ENCODE assay signal across 8 cellular contexts in genomic region chr7:142782922-142783900, GRCh38. TPM values are rescaled to one million over a fixed set of nuclear protein-coding genes. Genes with fewer than 3 reads are reported as not detected.
DNase-seq lines count a peak whose midpoint lies in the region; ATAC-seq and TF ChIP-seq lines count a peak whose summit lies in the region.

No MANE protein-coding gene starts in this region.

- H3K4me1 ChIP-seq in MM.1S (ENCODE audit: low read length) = no peaks in the 10 kb centered on the region
- H3K4me1 ChIP-seq in neuronal stem cell (ENCODE audit: control insufficient read depth in 2 of 2, insufficient read depth in 1 of 2, low read depth in 1 of 2, low read length in 2 of 2) = peaks cover 0 to 1% of the 10 kb centered on the region in 2 donors
- peaks cover 0 to 8% (median 2%) of the 10 kb centered on the region in 4 donors for H3K4me1 ChIP-seq in upper lobe of left lung

- DNase-seq in GM10266 (ENCODE audit: extremely low spot score) = peak; percentile 71
- DNase-seq in HFF-Myc (ENCODE audit: extremely low read depth, low read depth) = peak; percentile 84
- peak; percentile 98 for DNase-seq in MM.1S
- peak; percentile 87 to 88 for DNase-seq in SHP77 (lab: John Stamatoyannopoulos, UW)
- DNase-seq in activated gamma-delta T cell treated with Interleukin-2 at 50 U/mL for 16 hours = peak; percentile 91
- peak; percentile 71 for DNase-seq in foreskin melanocyte
- peak; percentile 88 for DNase-seq in neuronal stem cell (ENCODE audit: low spot score)
- peak; percentile 71 to 85 for DNase-seq in upper lobe of left lung

- no peak overlapping the region for H4K91ac ChIP-seq in neuronal stem cell (ENCODE audit: low read depth, low read length, poor library complexity)

- H2BK120ac ChIP-seq in neuronal stem cell (ENCODE audit: low read depth, low read length) = no peak overlapping the region

- peak overlapping the region; percentile 65 for H4K8ac ChIP-seq in neuronal stem cell (ENCODE audit: low read depth, low read length)

- no peak overlapping the region for H3K23ac ChIP-seq in neuronal stem cell (ENCODE audit: low read depth, low read length, poor library complexity)

- no peaks in the 10 kb centered on the region for H3F3A ChIP-seq in MM.1S (ENCODE audit: insufficient read depth, low read length)

- H3K36me3 ChIP-seq in MM.1S (replicated peaks; ENCODE audit: insufficient read depth, low read length) = no peaks in the 10 kb centered on the region
- no peaks in the 10 kb centered on the region for H3K36me3 ChIP-seq in neuronal stem cell (replicated peaks in 1 of 2; ENCODE audit: control insufficient read depth in 2 of 2, insufficient read depth in 2 of 2, low read length in 2 of 2)
- no peaks in the 10 kb centered on the region for H3K36me3 ChIP-seq in upper lobe of left lung

- H3K4ac ChIP-seq in neuronal stem cell (ENCODE audit: low read length) = no peak overlapping the region

- no CpG with 5 or more reads among the region's 32 CpGs for WGBS in neuronal stem cell (ENCODE audit: extremely low coverage in 2 of 2, insufficient read length in 2 of 2, insufficient replicate concordance in 1 of 2), 2 donors
- 15 to 16% methylated on average over 32 of the region's 32 CpGs for WGBS in upper lobe of left lung, 2 donors

- H2BK15ac ChIP-seq in neuronal stem cell (ENCODE audit: low read length) = no peak overlapping the region

- peak overlapping the region; percentile 85 for H3K18ac ChIP-seq in neuronal stem cell (ENCODE audit: low read length)

- H3K14ac ChIP-seq in neuronal stem cell (ENCODE audit: low read length) = peak overlapping the region; percentile 56

- H2BK5ac ChIP-seq in neuronal stem cell (ENCODE audit: low read length) = no peak overlapping the region

- no peak for TF ChIP-seq EP300 in upper lobe of left lung (IDR thresholded peaks at IDR 0.05)

- TF ChIP-seq POLR2A in upper lobe of left lung (IDR thresholded peaks at IDR 0.05) = no peak

- H2AFZ ChIP-seq in MM.1S (ENCODE audit: low read length) = peak overlapping the region; percentile 67
- no peak overlapping the region for H2AFZ ChIP-seq in neuronal stem cell (ENCODE audit: low read length)

- H3K79me1 ChIP-seq in neuronal stem cell (ENCODE audit: low read depth, low read length) = no peaks in the 10 kb centered on the region

- H3K9me2 ChIP-seq in MM.1S (replicated peaks; ENCODE audit: insufficient read depth, low read length) = no peaks in the 10 kb centered on the region

- H3K27me3 ChIP-seq in MM.1S (replicated peaks; ENCODE audit: insufficient read depth, low read length) (no peaks in the 10 kb centered on the region), neuronal stem cell (ENCODE audit: control insufficient read depth in 3 of 3, insufficient read depth in 3 of 3, low read depth in 1 of 3, low read length in 3 of 3) (no peaks in the 10 kb centered on the region), upper lobe of left lung (no peaks in the 10 kb centered on the region)

- H3K27ac ChIP-seq in MM.1S (ENCODE audit: low read length) (no peak overlapping the region), neuronal stem cell (replicated peaks; ENCODE audit: low read length) (no peak overlapping the region), upper lobe of left lung (no peak overlapping the region)

- H3K4me2 ChIP-seq in MM.1S (ENCODE audit: low read depth, low read length) (peak overlapping the region; percentile 55), neuronal stem cell (ENCODE audit: insufficient read depth, low read length, poor library complexity, severe bottlenecking) (peak overlapping the region; percentile 54)

- no peak overlapping the region for H2BK12ac ChIP-seq in neuronal stem cell (ENCODE audit: low read length)

- H3K4me3 ChIP-seq in HFF-Myc (replicated peaks; ENCODE audit: low read depth, low read length) (peak overlapping the region; percentile 32), MM.1S (ENCODE audit: low read length) (peak overlapping the region; percentile 43), neuronal stem cell (ENCODE audit: low read length in 2 of 2) (peak overlapping the region in 1 of 2 donors; percentile 67), upper lobe of left lung (peak overlapping the region in 2 of 4 donors; percentile 25 to 36)

- no peaks in the 10 kb centered on the region for H3K9me3 ChIP-seq in MM.1S (replicated peaks; ENCODE audit: insufficient read depth, low read length)
- H3K9me3 ChIP-seq in neuronal stem cell (replicated peaks in 1 of 2; ENCODE audit: control insufficient read depth in 2 of 2, insufficient read depth in 1 of 2, low read depth in 1 of 2, low read length in 2 of 2) = peaks cover 0 to 1% of the 10 kb centered on the region in 2 donors
- no peaks in the 10 kb centered on the region for H3K9me3 ChIP-seq in upper lobe of left lung

- TF ChIP-seq CTCF in GM10266 (IDR thresholded peaks at IDR 0.05; ENCODE audit: control insufficient read depth, insufficient read depth, low read depth, missing control alignments) (peak; percentile 99), HFF-Myc (IDR thresholded peaks at IDR 0.05; ENCODE audit: low read depth, low read length, missing control alignments) (peak; percentile 85), MM.1S (IDR thresholded peaks at IDR 0.05; ENCODE audit: low read length) (peak; percentile 100), upper lobe of left lung (IDR thresholded peaks at IDR 0.05) (peak; percentile 84 to 93 (median 91))

- no peaks in the 10 kb centered on the region for H3K79me2 ChIP-seq in MM.1S (ENCODE audit: low read length)

- H3K9ac ChIP-seq in MM.1S (ENCODE audit: low read length) (peak overlapping the region; percentile 2; the same call in 1 of the 2 replicates), neuronal stem cell (ENCODE audit: low read depth, low read length, poor library complexity) (no peak overlapping the region)

- ATAC-seq in upper lobe of left lung (ENCODE audit: low FRiP score in 2 of 2) = peak; percentile 82 to 93

- H4K20me1 ChIP-seq in MM.1S (ENCODE audit: insufficient read depth, low read length) = no peaks in the 10 kb centered on the region

- no peak overlapping the region for H2AK5ac ChIP-seq in neuronal stem cell (ENCODE audit: low read depth, low read length)

RNA-seq across cellular contexts. Expression of gene PRSS2, which starts 12.4 kb away (rescaled TPM):
- not detected for polyA plus RNA-seq in neuronal stem cell (2013, experiment 1 of 2)
- polyA plus RNA-seq in neuronal stem cell (2013, experiment 2 of 2) = not detected
- 10 to 100 TPM in 2 of 6 donors, not detected in 4; 34.2 to 64.5 TPM for total RNA-seq in upper lobe of left lung

RNA-seq across cellular contexts. Expression of gene PRSS1, which starts 33.9 kb away (rescaled TPM):
- not detected for polyA plus RNA-seq in neuronal stem cell (2013, experiment 1 of 2)
- polyA plus RNA-seq in neuronal stem cell (2013, experiment 2 of 2) = not detected
- total RNA-seq in upper lobe of left lung = 10 to 100 TPM in 1 of 6 donors, 1 to 10 TPM in 1, not detected in 4; 9.8 to 20.6 TPM
